In the genomic region with DNA sequence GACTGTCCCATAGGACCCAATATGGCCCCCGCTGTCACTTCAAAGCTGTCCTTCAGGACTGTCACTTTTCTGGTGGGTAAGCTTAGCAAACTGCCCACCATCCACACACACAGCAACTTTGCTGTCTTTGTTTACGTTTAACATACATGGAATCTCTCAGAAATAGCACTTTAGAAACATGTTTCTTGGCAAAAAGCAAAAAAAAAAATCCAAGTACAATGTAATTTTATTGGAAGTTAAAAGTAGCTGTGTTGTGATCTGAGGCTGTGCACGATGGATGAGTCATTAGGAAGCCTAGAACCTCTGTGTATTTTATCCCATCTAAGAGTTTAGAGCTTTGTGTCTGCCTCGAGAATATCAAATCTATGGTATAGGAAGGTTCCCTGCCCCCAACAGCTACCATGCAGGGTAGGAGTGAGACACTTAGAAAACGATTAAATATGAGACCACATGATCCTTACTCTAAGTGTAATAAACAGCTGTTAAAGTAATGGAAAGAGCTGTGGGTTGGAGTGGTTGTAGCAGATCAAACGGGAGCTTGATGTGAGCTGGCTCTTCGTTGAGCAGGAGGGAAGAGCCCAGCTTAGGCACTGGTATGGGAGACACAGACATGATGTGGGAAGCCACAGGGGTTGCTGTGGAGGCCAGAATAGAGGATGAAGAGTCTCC, we compare ENCODE assay signal across 18 cellular contexts.
DNase-seq lines count a peak whose midpoint lies in the region; ATAC-seq and TF ChIP-seq lines count a peak whose summit lies in the region.
"Had no signal": no experiment of that assay in that cellular context is flagged by ENCODE, and none has a peak within 500 bp of the region (broad histone marks: within the 10 kb centered on the region; RNA-seq: fewer than 3 reads in every experiment).

No MANE protein-coding gene starts in this region.

- no peaks in the 10 kb centered on the region for H3K9me3 Mint-ChIP-seq in activated naive CD8-positive, alpha-beta T cell treated with anti-CD3 and anti-CD28 coated beads, Interleukin-2, amount 50 U/mL, for 24 hours
- H3K9me3 Mint-ChIP-seq: stimulated activated naive CD8-positive, alpha-beta T cell treated with anti-CD3 and anti-CD28 coated beads, Interleukin-15, Interleukin-2, amounts not matched to agents 100 ng/mL and 50 ng/mL, for 24 hours had no signal

- 74 to 88% methylated on average over 4 to 5 of the region's 7 CpGs for WGBS in mesodermal cell (ENCODE audit: insufficient coverage in 2 of 2), 2 experiments

- H3K36me3 Mint-ChIP-seq in activated naive CD8-positive, alpha-beta T cell treated with anti-CD3 and anti-CD28 coated beads, Interleukin-2, amount 50 U/mL, for 24 hours (ENCODE audit: low read depth) = no peaks in the 10 kb centered on the region

- ATAC-seq in lower lobe of right lung = no peak
- ATAC-seq in activated naive CD8-positive, alpha-beta T cell treated with anti-CD3 and anti-CD28 coated beads, Interleukin-2, amount 50 U/mL, for 24 hours = no peak
- ATAC-seq: activated CD4-positive, CD25-positive, alpha-beta regulatory T cell treated with anti-CD3 and anti-CD28 coated beads, Interleukin-2, amount 50 U/mL, for 24 hours; Right ventricle myocardium inferior had no signal

- peaks cover 8% of the 10 kb centered on the region for H3K27me3 Mint-ChIP-seq in activated naive CD8-positive, alpha-beta T cell treated with anti-CD3 and anti-CD28 coated beads, Interleukin-2, amount 50 U/mL, for 24 hours

- no peak overlapping the region for H3K27ac Mint-ChIP-seq in activated naive CD8-positive, alpha-beta T cell treated with anti-CD3 and anti-CD28 coated beads, Interleukin-2, amount 50 U/mL, for 24 hours
- H3K27ac Mint-ChIP-seq: stimulated activated naive CD8-positive, alpha-beta T cell treated with anti-CD3 and anti-CD28 coated beads, Interleukin-15, Interleukin-2, amounts not matched to agents 100 ng/mL and 50 ng/mL, for 24 hours had no signal

- DNase-seq in A673 (ENCODE audit: low spot score) (peak; percentile 63), SJCRH30 (peak; percentile 69 to 79), lower lobe of right lung (no peak), SK-N-DZ (ENCODE audit: low spot score) (no peak), NCI-H2029 treated with DMSO at 0.1 percent for 48 hours (lab: John Stamatoyannopoulos, UW) (no peak)
- DNase-seq in activated naive CD8-positive, alpha-beta T cell treated with anti-CD3 and anti-CD28 coated beads, Interleukin-2, amount 50 U/mL, for 24 hours = no peak
- DNase-seq: activated CD8-positive, alpha-beta memory T cell treated with anti-CD3 and anti-CD28 coated beads, Interleukin-2, amount 50 U/mL, for 4 hours; activated gamma-delta T cell treated with Interleukin-2 at 50 U/mL for 16 hours; erythroblast; glutamatergic neuron; kidney; NCI-H1694; posterior cingulate gyrus had no signal

- no peaks in the 10 kb centered on the region for H3K36me3 ChIP-seq in A673 (ENCODE audit: insufficient read depth, low read length, poor library complexity, severe bottlenecking)
- no peaks in the 10 kb centered on the region for H3K36me3 ChIP-seq in HEK293 (ENCODE audit: control insufficient read depth in 2 of 2, insufficient read depth in 1 of 2, low read length in 2 of 2)
- no peaks in the 10 kb centered on the region for H3K36me3 ChIP-seq in SJCRH30
- no peaks in the 10 kb centered on the region for H3K36me3 ChIP-seq in mesodermal cell (ENCODE audit: control insufficient read depth, insufficient read depth, low read length)
- H3K36me3 ChIP-seq in lower lobe of right lung = no peaks in the 10 kb centered on the region

- no TSS peak for BruUV-seq in A673 (replicated peaks; lab: Mats Ljungman, UMichigan)

- CTCF ChIA-PET in A673 (lab: Charles Lee) = interaction anchor here (0.7 to 1.0 kb wide), 2 partner anchors 23 to 98 kb away, joined by 3 read pairs; no protein-coding TSS in a partner anchor
- CTCF ChIA-PET in HEK293 (lab: Yijun Ruan, JAX) = interaction anchor here (0.6 to 3.0 kb wide), 10 partner anchors 22 to 885 kb away, joined by 3 to 15 read pairs (median 7); no protein-coding TSS in a partner anchor

- no peak for TF ChIP-seq CTCF in A673 (conservative IDR thresholded peaks at IDR 0.05; ENCODE audit: low read depth, low read length)
- TF ChIP-seq CTCF in HEK293 (tag by site-specific recombination; IDR thresholded peaks at IDR 0.05) = no peak
- no peak for TF ChIP-seq CTCF in lower lobe of right lung (IDR thresholded peaks at IDR 0.05)

- H3K27me3 ChIP-seq in A673 (replicated peaks; ENCODE audit: insufficient read depth, low read depth, low read length, poor library complexity) (no peaks in the 10 kb centered on the region), SJCRH30 (no peaks in the 10 kb centered on the region), lower lobe of right lung (ENCODE audit: low read depth) (no peaks in the 10 kb centered on the region)

- POLR2A ChIA-PET in A673 (lab: Charles Lee; ENCODE audit: low non-redundant PET) = interaction anchor here (0.6 to 0.7 kb wide), 2 partner anchors 16 to 181 kb away, joined by 4 read pairs; no protein-coding TSS in a partner anchor
- POLR2A ChIA-PET in HEK293 (lab: Yijun Ruan, JAX) = interaction anchor here (0.6 kb wide), 1 partner anchor 625 kb away, joined by 6 read pairs; no protein-coding TSS in a partner anchor

- H3K9me3 ChIP-seq in A673 (ENCODE audit: low read depth, low read length, poor library complexity, severe bottlenecking) (no peaks in the 10 kb centered on the region), HEK293 (ENCODE audit: control insufficient read depth, insufficient read depth, low read depth, low read length) (no peaks in the 10 kb centered on the region), SJCRH30 (replicated peaks) (no peaks in the 10 kb centered on the region), mesodermal cell (ENCODE audit: control insufficient read depth, low read length) (no peaks in the 10 kb centered on the region), lower lobe of right lung (no peaks in the 10 kb centered on the region)

- no peak overlapping the region for H3K4me3 Mint-ChIP-seq in activated naive CD8-positive, alpha-beta T cell treated with anti-CD3 and anti-CD28 coated beads, Interleukin-2, amount 50 U/mL, for 24 hours
- H3K4me3 Mint-ChIP-seq: stimulated activated naive CD8-positive, alpha-beta T cell treated with anti-CD3 and anti-CD28 coated beads, Interleukin-15, Interleukin-2, amounts not matched to agents 100 ng/mL and 50 ng/mL, for 24 hours had no signal

- intact Hi-C loops in A673 (cut with micrococcal nuclease; ENCODE audit: unreplicated experiment) = no loop called here
- intact Hi-C loops in lower lobe of right lung (cut with DNase I) = no loop called here

- H3K4me3 ChIP-seq in A673 (ENCODE audit: low read depth, low read length, poor library complexity, severe bottlenecking) (no peak overlapping the region), HEK293 (ENCODE audit: low read depth, low read length) (no peak overlapping the region), SJCRH30 (no peak overlapping the region), mesodermal cell (ENCODE audit: extremely low read depth, insufficient read depth, low read length, poor library complexity, severe bottlenecking) (no peak overlapping the region), lower lobe of right lung (no peak overlapping the region)

- peaks cover 23% of the 10 kb centered on the region for H3K4me1 Mint-ChIP-seq in activated naive CD8-positive, alpha-beta T cell treated with anti-CD3 and anti-CD28 coated beads, Interleukin-2, amount 50 U/mL, for 24 hours

- H3K4me1 ChIP-seq in A673 (ENCODE audit: insufficient read depth, low read length, poor library complexity, severe bottlenecking) = peaks cover 26% of the 10 kb centered on the region
- peaks cover 31% of the 10 kb centered on the region for H3K4me1 ChIP-seq in HEK293 (ENCODE audit: control insufficient read depth, insufficient read depth, low read length)
- peaks cover 36% of the 10 kb centered on the region for H3K4me1 ChIP-seq in SJCRH30
- peaks cover 11% of the 10 kb centered on the region for H3K4me1 ChIP-seq in mesodermal cell (ENCODE audit: control insufficient read depth, insufficient read depth, low read length, poor library complexity, severe bottlenecking)
- H3K4me1 ChIP-seq in lower lobe of right lung = peaks cover 16% of the 10 kb centered on the region

- H3K27ac ChIP-seq in A673 (ENCODE audit: low read depth, low read length, poor library complexity, severe bottlenecking) = peak overlapping the region; percentile 15
- H3K27ac ChIP-seq in HEK293 (ENCODE audit: extremely low read depth, low read depth, low read length) = peak overlapping the region; percentile 38
- H3K27ac ChIP-seq in SJCRH30 = peak overlapping the region; percentile 27; the same call in 1 of the 2 replicates
- peak overlapping the region; percentile 2 for H3K27ac ChIP-seq in mesodermal cell (ENCODE audit: low read depth, low read length, severe bottlenecking)
- H3K27ac ChIP-seq in lower lobe of right lung = no peak overlapping the region

TF ChIP-seq in HEK293, 187 proteins besides CTCF, POLR2A, EP300 and RAD21 (continues in another document):
- TF ChIP-seq, protein P1, sequence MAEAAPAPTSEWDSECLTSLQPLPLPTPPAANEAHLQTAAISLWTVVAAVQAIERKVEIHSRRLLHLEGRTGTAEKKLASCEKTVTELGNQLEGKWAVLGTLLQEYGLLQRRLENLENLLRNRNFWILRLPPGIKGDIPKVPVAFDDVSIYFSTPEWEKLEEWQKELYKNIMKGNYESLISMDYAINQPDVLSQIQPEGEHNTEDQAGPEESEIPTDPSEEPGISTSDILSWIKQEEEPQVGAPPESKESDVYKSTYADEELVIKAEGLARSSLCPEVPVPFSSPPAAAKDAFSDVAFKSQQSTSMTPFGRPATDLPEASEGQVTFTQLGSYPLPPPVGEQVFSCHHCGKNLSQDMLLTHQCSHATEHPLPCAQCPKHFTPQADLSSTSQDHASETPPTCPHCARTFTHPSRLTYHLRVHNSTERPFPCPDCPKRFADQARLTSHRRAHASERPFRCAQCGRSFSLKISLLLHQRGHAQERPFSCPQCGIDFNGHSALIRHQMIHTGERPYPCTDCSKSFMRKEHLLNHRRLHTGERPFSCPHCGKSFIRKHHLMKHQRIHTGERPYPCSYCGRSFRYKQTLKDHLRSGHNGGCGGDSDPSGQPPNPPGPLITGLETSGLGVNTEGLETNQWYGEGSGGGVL (tag by site-specific recombination; IDR thresholded peaks at IDR 0.05) = peak; percentile 49
- no peak for TF ChIP-seq SCRT2 (tag by site-specific recombination; IDR thresholded peaks at IDR 0.05)
- TF ChIP-seq SP3 (tag by site-specific recombination; IDR thresholded peaks at IDR 0.05) = no peak
- TF ChIP-seq ZSCAN23 (tag by site-specific recombination; IDR thresholded peaks at IDR 0.05) = no peak
- peak; percentile 50; the same call in 1 of the 2 replicates for TF ChIP-seq SP7 (tag by site-specific recombination; IDR thresholded peaks at IDR 0.05)

Comparison
In these comparisons a context has a peak if more than half of its experiments do, and no peak if none do; other contexts are left out.
1. DNase-seq: peak in A673 (single experiment) and SJCRH30 (2 of 2); none in lower lobe of right lung (single experiment), SK-N-DZ (single experiment), NCI-H2029 treated with DMSO at 0.1 percent for 48 hours (single experiment) and activated naive CD8-positive, alpha-beta T cell treated with anti-CD3 and anti-CD28 coated beads, Interleukin-2, amount 50 U/mL, for 24 hours (single experiment).